In the genomic region with DNA sequence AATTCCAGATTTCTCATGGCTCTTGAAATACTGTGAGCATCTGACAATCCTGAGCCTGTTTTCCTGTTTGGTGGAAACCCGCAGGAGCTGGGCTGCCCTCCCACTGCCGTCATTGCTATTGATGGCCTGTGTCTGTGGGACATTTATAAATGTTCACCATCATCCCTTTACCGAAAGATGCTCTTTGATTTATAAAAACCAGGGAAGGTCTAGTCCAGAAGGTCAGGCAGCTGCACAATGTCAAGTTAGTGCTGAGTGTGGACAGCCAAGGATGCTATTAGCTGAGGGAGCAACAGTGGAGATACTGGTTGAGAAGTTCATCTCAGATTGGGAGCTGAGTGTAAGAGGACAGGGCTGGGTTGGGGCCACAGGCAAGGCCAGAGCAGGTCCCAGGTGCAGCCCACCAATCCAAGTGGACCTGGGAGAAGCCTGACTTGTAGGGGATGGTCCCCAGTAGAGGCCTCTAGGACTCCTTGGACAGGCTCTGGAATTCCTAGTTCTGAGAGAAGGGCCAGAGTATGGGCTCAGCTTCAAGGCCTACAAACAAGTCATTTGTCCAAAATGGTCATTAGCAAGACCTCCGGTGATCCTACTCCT, we compare ENCODE assay signal across 11 cellular contexts.
"Had no signal": no experiment of that assay in that cellular context is flagged by ENCODE, and none has a peak within 500 bp of the region (broad histone marks: within the 10 kb centered on the region; RNA-seq: fewer than 3 reads in every experiment).

No MANE protein-coding gene starts in this region.

- H3K27ac ChIP-seq: ovary had no signal

- ATAC-seq: activated CD4-positive, CD25-positive, alpha-beta regulatory T cell treated with anti-CD3 and anti-CD28 coated beads, Interleukin-2, amount 50 U/mL, for 24 hours; mucosa of descending colon had no signal

- H3K4me1 Mint-ChIP-seq: immature natural killer cell; stimulated activated effector memory CD8-positive, alpha-beta T cell treated with anti-CD3 and anti-CD28 coated beads, Interleukin-12 subunit alpha, Interleukin-12 subunit beta, amount 100 ng/mL, for 72 hours had no signal

- H3K9me3 Mint-ChIP-seq: stimulated activated effector memory CD8-positive, alpha-beta T cell treated with anti-CD3 and anti-CD28 coated beads, Interleukin-12 subunit alpha, Interleukin-12 subunit beta, amount 100 ng/mL, for 72 hours had no signal

- FAIRE-seq: urothelium cell line had no signal

- H3K4me3 ChIP-seq: mucosa of descending colon, ovary, smooth muscle cell had no signal

- H3K36me3 ChIP-seq: ovary had no signal

- H3K4me3 Mint-ChIP-seq: activated naive CD8-positive, alpha-beta T cell treated with anti-CD3 and anti-CD28 coated beads, Interleukin-2, amount 50 U/mL, for 24 hours; immature natural killer cell; nephron progenitor cell; stimulated activated effector memory CD8-positive, alpha-beta T cell treated with anti-CD3 and anti-CD28 coated beads, Interleukin-12 subunit alpha, Interleukin-12 subunit beta, amount 100 ng/mL, for 72 hours had no signal

- H3K4me2 ChIP-seq: smooth muscle cell had no signal

- H3K27ac Mint-ChIP-seq: activated naive CD8-positive, alpha-beta T cell treated with anti-CD3 and anti-CD28 coated beads, Interleukin-2, amount 50 U/mL, for 24 hours; immature natural killer cell; nephron progenitor cell; stimulated activated effector memory CD8-positive, alpha-beta T cell treated with anti-CD3 and anti-CD28 coated beads, Interleukin-12 subunit alpha, Interleukin-12 subunit beta, amount 100 ng/mL, for 72 hours had no signal

- H3K9me3 ChIP-seq: mucosa of descending colon, ovary had no signal

- DNase-seq: activated CD4-positive, alpha-beta T cell treated with anti-CD3 and anti-CD28 coated beads, Interleukin-2, amount 50 U/mL, for 4 hours; activated naive CD8-positive, alpha-beta T cell treated with anti-CD3 and anti-CD28 coated beads, Interleukin-2, amount 50 U/mL, for 24 hours; immature natural killer cell; mucosa of descending colon; nephron progenitor cell; retina had no signal

- H3K27me3 ChIP-seq: ovary had no signal

- H3K36me3 Mint-ChIP-seq: immature natural killer cell; stimulated activated effector memory CD8-positive, alpha-beta T cell treated with anti-CD3 and anti-CD28 coated beads, Interleukin-12 subunit alpha, Interleukin-12 subunit beta, amount 100 ng/mL, for 72 hours had no signal
